In genomic region chr9:126454250-126454649, GRCh38 we compare ENCODE assay signal across 22 cellular contexts.
A peak's percentile ranks its signal among the peaks of the same experiment; 100 is the strongest.
DNase-seq lines count a peak whose midpoint lies in the region; ATAC-seq and TF ChIP-seq lines count a peak whose summit lies in the region.
"Had no signal": no experiment of that assay in that cellular context is flagged by ENCODE, and none has a peak within 500 bp of the region (broad histone marks: within the 10 kb centered on the region; RNA-seq: fewer than 3 reads in every experiment).

No MANE protein-coding gene starts in this region.

- no peaks in the 10 kb centered on the region for H3K27me3 Mint-ChIP-seq in activated T-cell treated with anti-CD3 and anti-CD28 coated beads, Interleukin-2, amount 50 U/mL, for 24 hours
- peaks cover 23% of the 10 kb centered on the region for H3K27me3 Mint-ChIP-seq in brain
- H3K27me3 Mint-ChIP-seq in effector memory CD8-positive, alpha-beta T cell, result no peaks in the 10 kb centered on the region

- no peaks in the 10 kb centered on the region for H3K79me1 ChIP-seq in neuronal stem cell (ENCODE audit: low read depth, low read length)

- peaks cover 0 to 3% of the 10 kb centered on the region in 2 donors for H3K9me3 ChIP-seq in neuronal stem cell (replicated peaks in 1 of 2; ENCODE audit: control insufficient read depth in 2 of 2, insufficient read depth in 1 of 2, low read depth in 1 of 2, low read length in 2 of 2)
- H3K9me3 ChIP-seq: BLaER1 treated with 17β-estradiol and CSF1 and Interleukin-3, amounts not matched to agents 10 nM and 100 nM had no signal

- no peak overlapping the region for H3K4me3 ChIP-seq in neuronal stem cell (ENCODE audit: low read length in 2 of 2)
- H3K4me3 ChIP-seq: BLaER1 treated with 17β-estradiol and CSF1 and Interleukin-3, amounts not matched to agents 10 nM and 100 nM; GM12878 had no signal

- H3K4me3 Mint-ChIP-seq in activated T-cell treated with anti-CD3 and anti-CD28 coated beads, Interleukin-2, amount 50 U/mL, for 24 hours, result no peak overlapping the region
- peak overlapping the region in 1 of 5 experiments; percentile 24 for H3K4me3 Mint-ChIP-seq in brain
- no peak overlapping the region for H3K4me3 Mint-ChIP-seq in effector memory CD8-positive, alpha-beta T cell
- H3K4me3 Mint-ChIP-seq: CD8-positive, alpha-beta T cell; HFFc6 had no signal

- no peak overlapping the region for H2AK5ac ChIP-seq in neuronal stem cell (ENCODE audit: low read depth, low read length)

- no peak overlapping the region for H3K27ac Mint-ChIP-seq in activated T-cell treated with anti-CD3 and anti-CD28 coated beads, Interleukin-2, amount 50 U/mL, for 24 hours
- H3K27ac Mint-ChIP-seq in brain, result peak overlapping the region in 3 of 5 experiments; percentile 16 to 85 (median 57)
- peak overlapping the region in 1 of 2 donors; percentile 35 for H3K27ac Mint-ChIP-seq in effector memory CD8-positive, alpha-beta T cell
- H3K27ac Mint-ChIP-seq: CD8-positive, alpha-beta T cell; HFFc6 had no signal

- no peak overlapping the region for H3K14ac ChIP-seq in neuronal stem cell (ENCODE audit: low read length)

- no peak overlapping the region for H2BK12ac ChIP-seq in neuronal stem cell (ENCODE audit: low read length)

- H3K27ac ChIP-seq in neuronal stem cell (replicated peaks; ENCODE audit: low read length), result no peak overlapping the region
- H3K27ac ChIP-seq: BLaER1 treated with 17β-estradiol and CSF1 and Interleukin-3, amounts not matched to agents 10 nM and 100 nM had no signal

- H3K18ac ChIP-seq in neuronal stem cell (ENCODE audit: low read length), result no peak overlapping the region

- no peak overlapping the region for H2AFZ ChIP-seq in neuronal stem cell (ENCODE audit: low read length)

- H2BK120ac ChIP-seq in neuronal stem cell (ENCODE audit: low read depth, low read length), result no peak overlapping the region

- H3K4me1 Mint-ChIP-seq in activated T-cell treated with anti-CD3 and anti-CD28 coated beads, Interleukin-2, amount 50 U/mL, for 24 hours (ENCODE audit: low read depth), result no peaks in the 10 kb centered on the region
- peaks cover 74% of the 10 kb centered on the region for H3K4me1 Mint-ChIP-seq in brain
- peaks cover 21 to 27% of the 10 kb centered on the region in 2 donors for H3K4me1 Mint-ChIP-seq in effector memory CD8-positive, alpha-beta T cell (ENCODE audit: low read depth in 2 of 2)

- H4K8ac ChIP-seq in neuronal stem cell (ENCODE audit: low read depth, low read length), result no peak overlapping the region

- H3K4ac ChIP-seq in neuronal stem cell (ENCODE audit: low read length), result no peak overlapping the region

- no peak for ATAC-seq in effector memory CD8-positive, alpha-beta T cell (replicated peaks)
- ATAC-seq: CD8-positive, alpha-beta T cell; GM12878; HepG2; Right ventricle myocardium inferior had no signal

- no peak overlapping the region for H3K23ac ChIP-seq in neuronal stem cell (ENCODE audit: low read depth, low read length, poor library complexity)

- H3K36me3 ChIP-seq in neuronal stem cell (replicated peaks in 1 of 2; ENCODE audit: control insufficient read depth in 2 of 2, insufficient read depth in 2 of 2, low read length in 2 of 2), result peaks cover 6 to 9% of the 10 kb centered on the region in 2 donors
- H3K36me3 ChIP-seq: BLaER1 treated with 17β-estradiol and CSF1 and Interleukin-3, amounts not matched to agents 10 nM and 100 nM had no signal

- H3K4me2 ChIP-seq in neuronal stem cell (ENCODE audit: insufficient read depth, low read length, poor library complexity, severe bottlenecking), result no peak overlapping the region

- no peak overlapping the region for H4K91ac ChIP-seq in neuronal stem cell (ENCODE audit: low read depth, low read length, poor library complexity)

- WGBS in neuronal stem cell (ENCODE audit: extremely low coverage in 2 of 2, insufficient read length in 2 of 2, insufficient replicate concordance in 1 of 2), 2 donors, result no CpG with 5 or more reads among the region's 4 CpGs

- DNase-seq in activated T-cell treated with anti-CD3 and anti-CD28 coated beads, Interleukin-2, amount 50 U/mL, for 24 hours, result peak; percentile 6
- DNase-seq in activated T-cell treated with anti-CD3 and anti-CD28 coated beads for 4 hours (no peak), neuronal stem cell (ENCODE audit: low spot score) (peak; percentile 71), AG08396 (ENCODE audit: low spot score) (no peak), iPS-NIHi11 (ENCODE audit: low spot score) (no peak)
- DNase-seq in effector memory CD8-positive, alpha-beta T cell, result no peak
- DNase-seq: Calu3; CD8-positive, alpha-beta T cell; DMS53; EL; HFFc6; KBM-7; NCI-H1105 treated with DMSO at 0.1 percent for 48 hours; NCI-H187; NCI-H510A; NCI-H748 treated with DMSO at 0.1 percent for 48 hours; NK-92 treated with Interleukin-12 subunit alpha and Interleukin-12 subunit beta, amount 100 ng/mL, for 24 hours had no signal

- no peak for TF ChIP-seq CTCF in brain (conservative IDR thresholded peaks at IDR 0.05)

- H3K27me3 ChIP-seq in neuronal stem cell (ENCODE audit: control insufficient read depth in 3 of 3, insufficient read depth in 3 of 3, low read depth in 1 of 3, low read length in 3 of 3), result no peaks in the 10 kb centered on the region

- no peaks in the 10 kb centered on the region for H3K9me3 Mint-ChIP-seq in activated T-cell treated with anti-CD3 and anti-CD28 coated beads, Interleukin-2, amount 50 U/mL, for 24 hours
- H3K9me3 Mint-ChIP-seq in brain, result no peaks in the 10 kb centered on the region
- H3K9me3 Mint-ChIP-seq in effector memory CD8-positive, alpha-beta T cell, result no peaks in the 10 kb centered on the region
- H3K9me3 Mint-ChIP-seq: CD8-positive, alpha-beta T cell; HFFc6 had no signal

- H3K9ac ChIP-seq in neuronal stem cell (ENCODE audit: low read depth, low read length, poor library complexity), result no peak overlapping the region
- H3K9ac ChIP-seq: BLaER1 treated with 17β-estradiol and CSF1 and Interleukin-3, amounts not matched to agents 10 nM and 100 nM had no signal

- H3K36me3 Mint-ChIP-seq in activated T-cell treated with anti-CD3 and anti-CD28 coated beads, Interleukin-2, amount 50 U/mL, for 24 hours (ENCODE audit: low read depth), result no peaks in the 10 kb centered on the region
- peaks cover 32% of the 10 kb centered on the region for H3K36me3 Mint-ChIP-seq in brain
- H3K36me3 Mint-ChIP-seq in effector memory CD8-positive, alpha-beta T cell (ENCODE audit: insufficient read depth), result peaks cover 18% of the 10 kb centered on the region

- H2BK15ac ChIP-seq in neuronal stem cell (ENCODE audit: low read length), result no peak overlapping the region

- no peak overlapping the region for H2BK5ac ChIP-seq in neuronal stem cell (ENCODE audit: low read length)

- peaks cover 11 to 25% of the 10 kb centered on the region in 2 donors for H3K4me1 ChIP-seq in neuronal stem cell (ENCODE audit: control insufficient read depth in 2 of 2, insufficient read depth in 1 of 2, low read depth in 1 of 2, low read length in 2 of 2)

Comparison
In these comparisons a context has a peak if more than half of its experiments do, and no peak if none do; other contexts are left out.
1. DNase-seq: peak in activated T-cell treated with anti-CD3 and anti-CD28 coated beads, Interleukin-2, amount 50 U/mL, for 24 hours (single experiment) and neuronal stem cell (single experiment); none in activated T-cell treated with anti-CD3 and anti-CD28 coated beads for 4 hours (single experiment), AG08396 (single experiment), effector memory CD8-positive, alpha-beta T cell (0 of 3) and iPS-NIHi11 (single experiment).